In the genomic region with DNA sequence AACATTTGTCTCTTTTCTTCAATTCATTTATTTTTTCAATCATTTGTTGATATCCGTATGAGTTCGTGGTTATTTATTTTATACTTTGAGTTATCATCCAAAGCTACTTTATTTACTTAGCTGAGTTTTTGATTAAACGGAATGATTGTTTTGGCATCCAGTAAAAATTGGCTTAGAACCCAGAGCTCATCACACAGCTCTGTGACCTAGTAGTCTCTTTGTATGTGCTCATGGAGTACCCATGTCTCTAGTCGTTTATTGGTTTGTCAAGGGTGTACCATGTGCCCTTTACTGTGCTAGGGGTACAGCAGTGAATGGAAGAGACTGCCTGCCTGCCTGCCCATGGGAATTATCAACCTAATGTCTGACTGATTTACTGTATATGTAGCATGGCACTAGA, we compare ENCODE assay signal across 22 cellular contexts.
DNase-seq lines count a peak whose midpoint lies in the region; ATAC-seq, FAIRE-seq and TF ChIP-seq lines count a peak whose summit lies in the region.
"Had no signal": no experiment of that assay in that cellular context is flagged by ENCODE, and none has a peak within 500 bp of the region (broad histone marks: within the 10 kb centered on the region; RNA-seq: fewer than 3 reads in every experiment).

No MANE protein-coding gene starts in this region.

- no peaks in the 10 kb centered on the region for H3K27me3 ChIP-seq in right lobe of liver
- H3K27me3 ChIP-seq in HepG2 (ENCODE audit: control insufficient read depth in 1 of 2, insufficient read depth in 2 of 2, low read length in 2 of 2) = peaks cover 0 to 4% of the 10 kb centered on the region in 2 experiments; a peak in 1 of 5 replicates
- H3K27me3 ChIP-seq in CD8-positive, alpha-beta memory T cell (ENCODE audit: insufficient read depth, low read length, poor library complexity, severe bottlenecking) = no peaks in the 10 kb centered on the region
- H3K27me3 ChIP-seq: BLaER1 had no signal

- DNase-seq in right lobe of liver (no peak), HepG2 (ENCODE audit: low spot score) (no peak), left lobe of liver (ENCODE audit: low spot score) (no peak)
- no peak for DNase-seq in CD8-positive, alpha-beta memory T cell
- no peak for DNase-seq in activated naive CD4-positive, alpha-beta T cell treated with Interleukin-2 at 50 U/mL for 16 hours
- DNase-seq: AML-193; BE2C; C1 segment of cervical spinal cord; Caco-2; Calu3; CD4-positive, alpha-beta memory T cell; CD4-positive, CD25-positive, alpha-beta regulatory T cell; DMS79 treated with DMSO at 0.1 percent for 48 hours; GF-D8 had no signal

- no peak for TF ChIP-seq CTCF in right lobe of liver (IDR thresholded peaks at IDR 0.05)
- no peak for TF ChIP-seq CTCF in HepG2 (CRISPR knock-in tag; IDR thresholded peaks at IDR 0.05)

- peaks cover 9 to 22% of the 10 kb centered on the region in 2 donors for H3K27me3 Mint-ChIP-seq in CD8-positive, alpha-beta memory T cell

- intact Hi-C loops in right lobe of liver (cut with DNase I) = no loop called here
- intact Hi-C loops in HepG2 (cut with micrococcal nuclease; ENCODE audit: unreplicated experiment) = no loop called here

- H3K9me3 ChIP-seq in right lobe of liver (no peaks in the 10 kb centered on the region), HepG2 (ENCODE audit: low read length) (no peaks in the 10 kb centered on the region)
- no peaks in the 10 kb centered on the region for H3K9me3 ChIP-seq in CD8-positive, alpha-beta memory T cell (ENCODE audit: low read length)
- H3K9me3 ChIP-seq: A549, BE2C, BLaER1, Caco-2 had no signal

- H3K4me2 ChIP-seq in HepG2 (ENCODE audit: low read depth, low read length) = no peak overlapping the region
- H3K4me2 ChIP-seq: A549, BLaER1 had no signal

- no peak for TF ChIP-seq RAD21 in HepG2 (CRISPR knock-in tag; IDR thresholded peaks at IDR 0.05)

- POLR2A ChIA-PET in HepG2 (lab: Yijun Ruan, JAX) = no interaction called here
- POLR2A ChIA-PET in CD8-positive, alpha-beta memory T cell (lab: Charles Lee) = no interaction called here

- H2AFZ ChIP-seq in HepG2 (ENCODE audit: low read length) = no peak overlapping the region

- no peaks in the 10 kb centered on the region for H3K4me1 Mint-ChIP-seq in CD8-positive, alpha-beta memory T cell
- H3K4me1 Mint-ChIP-seq: CD14-positive monocyte; CD4-positive, alpha-beta memory T cell; CD4-positive, CD25-positive, alpha-beta regulatory T cell had no signal

- CTCF ChIA-PET in HepG2 (lab: Yijun Ruan, JAX; ENCODE audit: low intra/inter-chr PET ratio, low total read pairs) = no interaction called here
- CTCF ChIA-PET in CD8-positive, alpha-beta memory T cell (lab: Charles Lee) = interaction anchor here (0.5 kb wide), 1 partner anchor 29 kb away, joined by 3 read pairs; no protein-coding TSS in a partner anchor

- H3K9me3 Mint-ChIP-seq in CD8-positive, alpha-beta memory T cell = no peaks in the 10 kb centered on the region
- H3K9me3 Mint-ChIP-seq: CD14-positive monocyte; CD4-positive, alpha-beta memory T cell had no signal

- BruUV-seq in HepG2 (replicated peaks; lab: Mats Ljungman, UMichigan) = no TSS peak

- TF ChIP-seq POLR2A in right lobe of liver (IDR thresholded peaks at IDR 0.05) (no peak), HepG2 (IDR thresholded peaks at IDR 0.05; ENCODE audit: insufficient read depth in 1 of 2, low read depth in 2 of 2, low read length in 2 of 2) (no peak)

- no peaks in the 10 kb centered on the region for H3K79me2 ChIP-seq in HepG2 (ENCODE audit: insufficient read depth, low read length)

- FAIRE-seq in HepG2 (lab: Jason Lieb, UNC) = no peak
- FAIRE-seq: A549, D721Med, G401.6, GM12891, GM19239 had no signal

- H3K36me3 ChIP-seq in right lobe of liver = no peaks in the 10 kb centered on the region
- no peaks in the 10 kb centered on the region for H3K36me3 ChIP-seq in HepG2 (replicated peaks in 1 of 2; ENCODE audit: control insufficient read depth in 1 of 2, insufficient read depth in 2 of 2, low read length in 2 of 2)
- no peaks in the 10 kb centered on the region for H3K36me3 ChIP-seq in CD8-positive, alpha-beta memory T cell (ENCODE audit: insufficient read depth, low read length)
- H3K36me3 ChIP-seq: BE2C, BLaER1 had no signal

- H3K4me1 ChIP-seq in right lobe of liver = peaks cover 0 to 3% (median 0%) of the 10 kb centered on the region in 4 donors
- no peaks in the 10 kb centered on the region for H3K4me1 ChIP-seq in HepG2 (ENCODE audit: insufficient read depth, low read length)
- no peaks in the 10 kb centered on the region for H3K4me1 ChIP-seq in CD8-positive, alpha-beta memory T cell (ENCODE audit: insufficient read depth, low read length)
- H3K4me1 ChIP-seq: BE2C, BLaER1, Caco-2 had no signal

- H3K4me3 ChIP-seq in right lobe of liver (no peak overlapping the region), HepG2 (replicated peaks in 1 of 3; ENCODE audit: insufficient read depth in 1 of 3, low read depth in 2 of 3, low read length in 3 of 3) (no peak overlapping the region)
- no peak overlapping the region for H3K4me3 ChIP-seq in CD8-positive, alpha-beta memory T cell (ENCODE audit: low read length)
- H3K4me3 ChIP-seq: A549, BLaER1 had no signal

- no peak for TF ChIP-seq EP300 in HepG2 (IDR thresholded peaks at IDR 0.05; ENCODE audit: low read depth in 2 of 2, low read length in 2 of 2)
- no peak for TF ChIP-seq EP300 in HepG2 (CRISPR knock-in tag; IDR thresholded peaks at IDR 0.05; ENCODE audit: borderline replicate concordance)

- 5% methylated on average over 4 of the region's 4 CpGs for WGBS in right lobe of liver (ENCODE audit: insufficient coverage, low coverage, low lambda C conversion rate, missing lambda C conversion rate)
- 43% methylated on average over 4 of the region's 4 CpGs for WGBS in HepG2 (ENCODE audit: low lambda C conversion rate)

- no peak overlapping the region for H3K9ac ChIP-seq in HepG2 (ENCODE audit: insufficient read depth, low read depth, low read length)
- H3K9ac ChIP-seq: BLaER1 had no signal

- no peak overlapping the region for H3K27ac Mint-ChIP-seq in CD8-positive, alpha-beta memory T cell
- H3K27ac Mint-ChIP-seq: CD14-positive monocyte; CD4-positive, alpha-beta memory T cell; CD4-positive, CD25-positive, alpha-beta regulatory T cell had no signal

- in situ Hi-C loops in HepG2 (cut with HindIII; ENCODE audit: extremely low pct_ligation_motif_present, low pct_unique_long_range_greater_than_20kb) = no loop called here

- no peak overlapping the region for H3K4me3 Mint-ChIP-seq in CD8-positive, alpha-beta memory T cell
- H3K4me3 Mint-ChIP-seq: CD14-positive monocyte; CD4-positive, alpha-beta memory T cell; CD4-positive, CD25-positive, alpha-beta regulatory T cell had no signal

- H3K27ac ChIP-seq in right lobe of liver (no peak overlapping the region), HepG2 (ENCODE audit: extremely low read length, insufficient read depth, low read length) (no peak overlapping the region)
- no peak overlapping the region for H3K27ac ChIP-seq in CD8-positive, alpha-beta memory T cell (ENCODE audit: low read depth, low read length)
- H3K27ac ChIP-seq: 22Rv1, A549, BLaER1 had no signal

- ATAC-seq in right lobe of liver (peak; percentile 62 to 68 (median 67)), HepG2 (no peak), left lobe of liver (peak; percentile 80)
- ATAC-seq: A549 had no signal

- H3K36me3 Mint-ChIP-seq in CD8-positive, alpha-beta memory T cell = no peaks in the 10 kb centered on the region
- H3K36me3 Mint-ChIP-seq: CD14-positive monocyte; CD4-positive, alpha-beta memory T cell; CD4-positive, CD25-positive, alpha-beta regulatory T cell had no signal

- H4K20me1 ChIP-seq in HepG2 (ENCODE audit: insufficient read depth, low read length) = no peaks in the 10 kb centered on the region
- H4K20me1 ChIP-seq: BLaER1 had no signal

TF ChIP-seq in HepG2, 621 proteins besides CTCF, POLR2A, EP300 and RAD21 (continues in another document):
- TF ChIP-seq, protein P1, sequence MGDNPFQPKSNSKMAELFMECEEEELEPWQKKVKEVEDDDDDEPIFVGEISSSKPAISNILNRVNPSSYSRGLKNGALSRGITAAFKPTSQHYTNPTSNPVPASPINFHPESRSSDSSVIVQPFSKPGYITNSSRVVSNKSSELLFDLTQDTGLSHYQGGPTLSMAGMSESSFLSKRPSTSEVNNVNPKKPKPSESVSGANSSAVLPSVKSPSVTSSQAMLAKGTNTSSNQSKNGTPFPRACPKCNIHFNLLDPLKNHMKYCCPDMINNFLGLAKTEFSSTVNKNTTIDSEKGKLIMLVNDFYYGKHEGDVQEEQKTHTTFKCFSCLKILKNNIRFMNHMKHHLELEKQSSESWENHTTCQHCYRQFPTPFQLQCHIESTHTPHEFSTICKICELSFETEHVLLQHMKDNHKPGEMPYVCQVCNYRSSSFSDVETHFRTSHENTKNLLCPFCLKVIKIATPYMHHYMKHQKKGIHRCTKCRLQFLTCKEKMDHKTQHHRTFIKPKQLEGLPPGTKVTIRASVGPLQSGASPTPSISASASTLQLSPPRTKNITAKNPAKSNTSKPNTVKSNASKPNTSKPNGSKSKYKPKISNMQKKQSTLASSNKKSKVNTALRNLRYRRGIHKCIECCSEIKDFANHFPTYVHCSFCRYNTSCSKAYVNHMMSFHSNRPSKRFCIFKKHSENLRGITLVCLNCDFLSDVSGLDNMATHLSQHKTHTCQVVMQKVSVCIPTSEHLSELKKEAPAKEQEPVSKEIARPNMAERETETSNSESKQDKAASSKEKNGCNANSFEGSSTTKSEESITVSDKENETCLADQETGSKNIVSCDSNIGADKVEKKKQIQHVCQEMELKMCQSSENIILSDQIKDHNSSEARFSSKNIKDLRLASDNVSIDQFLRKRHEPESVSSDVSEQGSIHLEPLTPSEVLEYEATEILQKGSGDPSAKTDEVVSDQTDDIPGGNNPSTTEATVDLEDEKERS (CRISPR knock-in tag; IDR thresholded peaks at IDR 0.05) = no peak
- TF ChIP-seq, protein P2, sequence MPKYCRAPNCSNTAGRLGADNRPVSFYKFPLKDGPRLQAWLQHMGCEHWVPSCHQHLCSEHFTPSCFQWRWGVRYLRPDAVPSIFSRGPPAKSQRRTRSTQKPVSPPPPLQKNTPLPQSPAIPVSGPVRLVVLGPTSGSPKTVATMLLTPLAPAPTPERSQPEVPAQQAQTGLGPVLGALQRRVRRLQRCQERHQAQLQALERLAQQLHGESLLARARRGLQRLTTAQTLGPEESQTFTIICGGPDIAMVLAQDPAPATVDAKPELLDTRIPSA (CRISPR knock-in tag; IDR thresholded peaks at IDR 0.05; ENCODE audit: borderline replicate concordance) = no peak
- no peak for TF ChIP-seq KDM4B (CRISPR knock-in tag; IDR thresholded peaks at IDR 0.05)
- no peak for TF ChIP-seq ZNF777 (CRISPR knock-in tag; IDR thresholded peaks at IDR 0.05)
